Comparison of ENCODE assay signal across 1 cellular context in the genomic region with DNA sequence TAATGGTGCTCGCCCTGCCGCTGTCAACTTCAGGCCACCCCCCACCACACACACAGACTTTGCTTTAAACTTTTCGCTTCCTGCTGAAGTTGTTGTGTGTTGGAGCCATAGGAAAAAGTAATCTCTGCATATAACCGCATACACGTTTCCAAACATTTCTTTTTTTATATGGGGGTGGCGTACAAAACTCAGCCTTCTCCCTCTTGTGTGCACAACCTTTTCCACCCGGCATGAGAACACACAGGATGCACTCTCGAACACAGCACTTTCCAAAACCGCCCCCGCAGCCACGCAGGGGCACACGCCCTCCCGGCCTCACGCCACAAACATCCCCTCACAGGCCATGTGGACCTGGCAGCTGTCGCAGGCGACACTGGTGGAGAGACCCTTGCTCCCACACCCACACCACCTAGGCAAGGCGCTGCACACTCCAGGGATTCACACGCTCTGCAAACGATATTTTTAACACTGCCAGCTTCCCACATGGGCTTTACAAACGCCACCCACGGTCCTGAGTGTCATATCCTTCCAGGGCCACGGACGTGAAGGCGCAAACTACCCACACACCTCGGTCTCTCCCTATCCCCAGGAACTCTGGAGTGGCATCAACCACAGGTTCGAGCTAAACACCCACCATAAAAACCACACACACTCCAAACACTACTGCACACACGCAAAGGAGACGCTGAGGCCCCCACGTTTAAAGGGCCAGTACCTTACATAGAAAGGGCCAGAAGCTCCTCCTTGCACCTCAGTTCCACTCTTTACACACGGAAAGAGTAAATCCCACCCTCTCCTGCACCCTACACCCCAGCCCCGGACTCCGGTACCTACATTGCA.
TF ChIP-seq lines count a peak whose summit lies in the region.

No MANE protein-coding gene starts in this region.

TF ChIP-seq in GM12878, 131 proteins besides CTCF, POLR2A, EP300 and RAD21 (continued from another document and continues in another):
- TF ChIP-seq, protein P1, sequence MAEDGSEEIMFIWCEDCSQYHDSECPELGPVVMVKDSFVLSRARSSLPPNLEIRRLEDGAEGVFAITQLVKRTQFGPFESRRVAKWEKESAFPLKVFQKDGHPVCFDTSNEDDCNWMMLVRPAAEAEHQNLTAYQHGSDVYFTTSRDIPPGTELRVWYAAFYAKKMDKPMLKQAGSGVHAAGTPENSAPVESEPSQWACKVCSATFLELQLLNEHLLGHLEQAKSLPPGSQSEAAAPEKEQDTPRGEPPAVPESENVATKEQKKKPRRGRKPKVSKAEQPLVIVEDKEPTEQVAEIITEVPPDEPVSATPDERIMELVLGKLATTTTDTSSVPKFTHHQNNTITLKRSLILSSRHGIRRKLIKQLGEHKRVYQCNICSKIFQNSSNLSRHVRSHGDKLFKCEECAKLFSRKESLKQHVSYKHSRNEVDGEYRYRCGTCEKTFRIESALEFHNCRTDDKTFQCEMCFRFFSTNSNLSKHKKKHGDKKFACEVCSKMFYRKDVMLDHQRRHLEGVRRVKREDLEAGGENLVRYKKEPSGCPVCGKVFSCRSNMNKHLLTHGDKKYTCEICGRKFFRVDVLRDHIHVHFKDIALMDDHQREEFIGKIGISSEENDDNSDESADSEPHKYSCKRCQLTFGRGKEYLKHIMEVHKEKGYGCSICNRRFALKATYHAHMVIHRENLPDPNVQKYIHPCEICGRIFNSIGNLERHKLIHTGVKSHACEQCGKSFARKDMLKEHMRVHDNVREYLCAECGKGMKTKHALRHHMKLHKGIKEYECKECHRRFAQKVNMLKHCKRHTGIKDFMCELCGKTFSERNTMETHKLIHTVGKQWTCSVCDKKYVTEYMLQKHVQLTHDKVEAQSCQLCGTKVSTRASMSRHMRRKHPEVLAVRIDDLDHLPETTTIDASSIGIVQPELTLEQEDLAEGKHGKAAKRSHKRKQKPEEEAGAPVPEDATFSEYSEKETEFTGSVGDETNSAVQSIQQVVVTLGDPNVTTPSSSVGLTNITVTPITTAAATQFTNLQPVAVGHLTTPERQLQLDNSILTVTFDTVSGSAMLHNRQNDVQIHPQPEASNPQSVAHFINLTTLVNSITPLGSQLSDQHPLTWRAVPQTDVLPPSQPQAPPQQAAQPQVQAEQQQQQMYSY (CRISPR knock-in tag; IDR thresholded peaks at IDR 0.05), result no peak
- TF ChIP-seq ZBTB33 (IDR thresholded peaks at IDR 0.05) (no peak), PAX5 (IDR thresholded peaks at IDR 0.05; ENCODE audit: borderline replicate concordance, low read depth, low read length) (no peak), HCFC1 (IDR thresholded peaks at IDR 0.05; ENCODE audit: low read length) (no peak), DPF2 (IDR thresholded peaks at IDR 0.05) (peak; percentile 85; the same call in 1 of the 2 replicates), RAD51 (IDR thresholded peaks at IDR 0.05) (no peak), ZNF207 (IDR thresholded peaks at IDR 0.05; ENCODE audit: borderline replicate concordance) (0 out of 2 replicates have a peak, but pooled peaks have one; percentile 9), ZNF622 (IDR thresholded peaks at IDR 0.05) (no peak), RELA (IDR thresholded peaks at IDR 0.05; ENCODE audit: borderline replicate concordance, partially characterized antibody) (no peak), PAX8 (IDR thresholded peaks at IDR 0.05) (no peak), ESRRA (IDR thresholded peaks at IDR 0.05; ENCODE audit: low read length) (no peak), RFX5 (IDR thresholded peaks at IDR 0.05; ENCODE audit: low read depth, low read length) (no peak), MEF2A (IDR thresholded peaks at IDR 0.05; ENCODE audit: insufficient read depth, low read depth, low read length) (no peak), FOS (IDR thresholded peaks at IDR 0.05; ENCODE audit: borderline replicate concordance, extremely low read depth, insufficient read length) (no peak), NR2C1 (IDR thresholded peaks at IDR 0.05) (no peak), GABPA (IDR thresholded peaks at IDR 0.05; ENCODE audit: low read depth) (no peak), MTA2 (IDR thresholded peaks at IDR 0.05; ENCODE audit: low read depth) (peak; percentile 75; the same call in 1 of the 2 replicates), EZH2 (IDR thresholded peaks at IDR 0.05; ENCODE audit: borderline replicate concordance, control insufficient read depth, low read depth, low read length) (no peak), YY1 (IDR thresholded peaks at IDR 0.05; ENCODE audit: low read depth, low read length) (no peak), RUNX3 (IDR thresholded peaks at IDR 0.05; ENCODE audit: low read length) (peak; percentile 97), POLR2AphosphoS5 (IDR thresholded peaks at IDR 0.05; ENCODE audit: low read length) (0 out of 2 replicates have a peak, but pooled peaks have one; percentile 33), RELB (IDR thresholded peaks at IDR 0.05; ENCODE audit: low read depth) (peak; percentile 80), SMAD5 (IDR thresholded peaks at IDR 0.05; ENCODE audit: low read depth) (no peak), ZNF384 (IDR thresholded peaks at IDR 0.05; ENCODE audit: borderline replicate concordance, low read depth, low read length) (no peak), SMC3 (IDR thresholded peaks at IDR 0.05; ENCODE audit: borderline replicate concordance, low read length) (no peak), CREM (IDR thresholded peaks at IDR 0.05; ENCODE audit: low read depth) (no peak; the same call in 1 of the 2 replicates), RBBP5 (conservative IDR thresholded peaks at IDR 0.05) (no peak), SUPT20H (IDR thresholded peaks at IDR 0.05; ENCODE audit: borderline replicate concordance, control insufficient read depth, low read depth, low read length) (no peak), NBN (IDR thresholded peaks at IDR 0.05) (peak; percentile 84; the same call in 1 of the 2 replicates), NR2F1 (conservative IDR thresholded peaks at IDR 0.05) (peak; percentile 58), MYB (IDR thresholded peaks at IDR 0.05; ENCODE audit: borderline replicate concordance, low read depth, low read length) (no peak), BMI1 (IDR thresholded peaks at IDR 0.05; ENCODE audit: borderline replicate concordance) (no peak), KAT2A (conservative IDR thresholded peaks at IDR 0.05; ENCODE audit: control insufficient read depth, low read depth, low read length) (no peak), E2F8 (IDR thresholded peaks at IDR 0.05; ENCODE audit: low read depth, partially characterized antibody) (no peak), WRNIP1 (IDR thresholded peaks at IDR 0.05; ENCODE audit: borderline replicate concordance, low read depth, low read length) (no peak), CEBPB (IDR thresholded peaks at IDR 0.05; ENCODE audit: borderline replicate concordance in 1 of 2, low read depth in 2 of 2, low read length in 2 of 2) (no peak)
- TF ChIP-seq, protein P2, sequence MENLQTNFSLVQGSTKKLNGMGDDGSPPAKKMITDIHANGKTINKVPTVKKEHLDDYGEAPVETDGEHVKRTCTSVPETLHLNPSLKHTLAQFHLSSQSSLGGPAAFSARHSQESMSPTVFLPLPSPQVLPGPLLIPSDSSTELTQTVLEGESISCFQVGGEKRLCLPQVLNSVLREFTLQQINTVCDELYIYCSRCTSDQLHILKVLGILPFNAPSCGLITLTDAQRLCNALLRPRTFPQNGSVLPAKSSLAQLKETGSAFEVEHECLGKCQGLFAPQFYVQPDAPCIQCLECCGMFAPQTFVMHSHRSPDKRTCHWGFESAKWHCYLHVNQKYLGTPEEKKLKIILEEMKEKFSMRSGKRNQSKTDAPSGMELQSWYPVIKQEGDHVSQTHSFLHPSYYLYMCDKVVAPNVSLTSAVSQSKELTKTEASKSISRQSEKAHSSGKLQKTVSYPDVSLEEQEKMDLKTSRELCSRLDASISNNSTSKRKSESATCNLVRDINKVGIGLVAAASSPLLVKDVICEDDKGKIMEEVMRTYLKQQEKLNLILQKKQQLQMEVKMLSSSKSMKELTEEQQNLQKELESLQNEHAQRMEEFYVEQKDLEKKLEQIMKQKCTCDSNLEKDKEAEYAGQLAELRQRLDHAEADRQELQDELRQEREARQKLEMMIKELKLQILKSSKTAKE (IDR thresholded peaks at IDR 0.05; ENCODE audit: low read depth, poor library complexity, severe bottlenecking), result peak; percentile 17
- TF ChIP-seq, protein P3, sequence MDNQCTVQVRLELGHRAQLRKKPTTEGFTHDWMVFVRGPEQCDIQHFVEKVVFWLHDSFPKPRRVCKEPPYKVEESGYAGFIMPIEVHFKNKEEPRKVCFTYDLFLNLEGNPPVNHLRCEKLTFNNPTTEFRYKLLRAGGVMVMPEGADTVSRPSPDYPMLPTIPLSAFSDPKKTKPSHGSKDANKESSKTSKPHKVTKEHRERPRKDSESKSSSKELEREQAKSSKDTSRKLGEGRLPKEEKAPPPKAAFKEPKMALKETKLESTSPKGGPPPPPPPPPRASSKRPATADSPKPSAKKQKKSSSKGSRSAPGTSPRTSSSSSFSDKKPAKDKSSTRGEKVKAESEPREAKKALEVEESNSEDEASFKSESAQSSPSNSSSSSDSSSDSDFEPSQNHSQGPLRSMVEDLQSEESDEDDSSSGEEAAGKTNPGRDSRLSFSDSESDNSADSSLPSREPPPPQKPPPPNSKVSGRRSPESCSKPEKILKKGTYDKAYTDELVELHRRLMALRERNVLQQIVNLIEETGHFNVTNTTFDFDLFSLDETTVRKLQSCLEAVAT (IDR thresholded peaks at IDR 0.05), result peak; percentile 75; the same call in 1 of the 2 replicates
- TF ChIP-seq, protein P4, sequence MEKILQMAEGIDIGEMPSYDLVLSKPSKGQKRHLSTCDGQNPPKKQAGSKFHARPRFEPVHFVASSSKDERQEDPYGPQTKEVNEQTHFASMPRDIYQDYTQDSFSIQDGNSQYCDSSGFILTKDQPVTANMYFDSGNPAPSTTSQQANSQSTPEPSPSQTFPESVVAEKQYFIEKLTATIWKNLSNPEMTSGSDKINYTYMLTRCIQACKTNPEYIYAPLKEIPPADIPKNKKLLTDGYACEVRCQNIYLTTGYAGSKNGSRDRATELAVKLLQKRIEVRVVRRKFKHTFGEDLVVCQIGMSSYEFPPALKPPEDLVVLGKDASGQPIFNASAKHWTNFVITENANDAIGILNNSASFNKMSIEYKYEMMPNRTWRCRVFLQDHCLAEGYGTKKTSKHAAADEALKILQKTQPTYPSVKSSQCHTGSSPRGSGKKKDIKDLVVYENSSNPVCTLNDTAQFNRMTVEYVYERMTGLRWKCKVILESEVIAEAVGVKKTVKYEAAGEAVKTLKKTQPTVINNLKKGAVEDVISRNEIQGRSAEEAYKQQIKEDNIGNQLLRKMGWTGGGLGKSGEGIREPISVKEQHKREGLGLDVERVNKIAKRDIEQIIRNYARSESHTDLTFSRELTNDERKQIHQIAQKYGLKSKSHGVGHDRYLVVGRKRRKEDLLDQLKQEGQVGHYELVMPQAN (conservative IDR thresholded peaks at IDR 0.05), result peak; percentile 55; the same call in 1 of the 2 replicates
- TF ChIP-seq, protein P5, sequence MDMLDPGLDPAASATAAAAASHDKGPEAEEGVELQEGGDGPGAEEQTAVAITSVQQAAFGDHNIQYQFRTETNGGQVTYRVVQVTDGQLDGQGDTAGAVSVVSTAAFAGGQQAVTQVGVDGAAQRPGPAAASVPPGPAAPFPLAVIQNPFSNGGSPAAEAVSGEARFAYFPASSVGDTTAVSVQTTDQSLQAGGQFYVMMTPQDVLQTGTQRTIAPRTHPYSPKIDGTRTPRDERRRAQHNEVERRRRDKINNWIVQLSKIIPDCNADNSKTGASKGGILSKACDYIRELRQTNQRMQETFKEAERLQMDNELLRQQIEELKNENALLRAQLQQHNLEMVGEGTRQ (IDR thresholded peaks at IDR 0.05; ENCODE audit: borderline replicate concordance, low read depth, low read length), result no peak
